In genomic region chr10:46631683-46632082, GRCh38 we compare ENCODE assay signal across 1 cellular context. TPM values are rescaled to one million over a fixed set of nuclear protein-coding genes. Genes with fewer than 3 reads are reported as not detected.
"Had no signal": no experiment of that assay in that cellular context is flagged by ENCODE, and none has a peak within 500 bp of the region (broad histone marks: within the 10 kb centered on the region; RNA-seq: fewer than 3 reads in every experiment).

No MANE protein-coding gene starts in this region.

RNA-seq across cellular contexts. Expression of gene SYT15, which starts 52.8 kb away (rescaled TPM):
- total RNA-seq: H7 had no signal
